19 cellular contexts compared by ENCODE assay signal in the genomic region with DNA sequence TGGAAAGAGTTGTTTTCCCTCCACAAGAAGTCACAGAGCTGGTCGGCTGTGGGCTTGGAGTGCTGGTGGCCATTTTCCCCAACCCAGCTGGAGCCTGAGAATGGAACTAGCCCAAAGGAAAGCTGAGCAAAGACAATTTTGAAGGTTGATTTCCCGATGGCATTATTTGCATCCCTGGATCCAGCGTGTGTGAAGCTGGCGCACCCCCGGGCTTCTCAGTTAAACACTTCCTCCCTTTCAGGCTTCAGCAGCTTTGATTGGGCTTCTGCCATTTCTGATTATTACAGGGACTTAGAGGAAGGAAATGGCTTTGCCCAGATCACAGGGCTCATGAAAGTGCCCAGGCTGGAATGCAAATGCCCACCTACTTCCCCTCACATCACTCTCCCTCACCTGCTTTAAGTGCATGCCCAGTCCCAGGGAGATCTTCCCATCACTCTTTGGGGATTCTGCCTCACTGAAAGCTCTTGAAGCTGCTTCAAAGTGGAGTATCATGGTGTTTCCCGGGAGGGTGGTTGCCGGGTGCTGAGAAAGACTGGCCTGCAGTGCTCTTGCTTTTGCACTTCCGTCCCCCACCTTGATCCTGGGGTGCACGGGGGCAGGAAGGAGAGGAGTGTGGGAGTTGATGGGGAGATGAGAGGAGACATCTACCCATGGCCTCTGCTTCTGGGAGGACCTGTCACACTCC. TPM values are rescaled to one million over a fixed set of nuclear protein-coding genes. Genes with fewer than 3 reads are reported as not detected.
DNase-seq lines count a peak whose midpoint lies in the region; ATAC-seq and TF ChIP-seq lines count a peak whose summit lies in the region.
"Had no signal": no experiment of that assay in that cellular context is flagged by ENCODE, and none has a peak within 500 bp of the region (broad histone marks: within the 10 kb centered on the region; RNA-seq: fewer than 3 reads in every experiment).

No MANE protein-coding gene starts in this region.

- TF ChIP-seq CTCF in dorsolateral prefrontal cortex (IDR thresholded peaks at IDR 0.05 in 54 of 56, conservative IDR thresholded peaks at IDR 0.05 in 2 of 56; ENCODE audit: low read depth in 1 of 56, partially characterized antibody in 56 of 56) = no peak
- TF ChIP-seq CTCF in RWPE1 (conservative IDR thresholded peaks at IDR 0.05; ENCODE audit: low read depth) = no peak

- POLR2A ChIA-PET in RWPE1 (lab: Yijun Ruan, JAX; ENCODE audit: low non-redundant PET) = no interaction called here

- no peaks in the 10 kb centered on the region for H3K27me3 ChIP-seq in dorsolateral prefrontal cortex

- ATAC-seq in GM21381 (IDR thresholded peaks at IDR 0.05; ENCODE audit: unreplicated experiment) (no peak), GM18868 (IDR thresholded peaks at IDR 0.05; ENCODE audit: unreplicated experiment) (no peak)

- intact Hi-C loops in dorsolateral prefrontal cortex (cut with DNase I) = no loop called here

- DNase-seq in activated CD8-positive, alpha-beta memory T cell treated with anti-CD3 and anti-CD28 coated beads for 24 hours = peak; percentile 7
- DNase-seq in activated CD8-positive, alpha-beta memory T cell treated with anti-CD3 and anti-CD28 coated beads, Interleukin-2, amount 50 U/mL, for 48 hours = no peak
- DNase-seq in dorsolateral prefrontal cortex (peak in 1 of 10 donors; percentile 3), mesenteric fat pad (ENCODE audit: low spot score) (peak; percentile 53), RWPE1 (ENCODE audit: low spot score) (no peak)
- DNase-seq: 8988T; CD8-positive, alpha-beta memory T cell; DMS79 treated with DMSO at 0.1 percent for 48 hours; GOT3; NCI-H1417; NCI-H2029; NCI-H2171; NCI-H748 treated with DMSO at 0.1 percent for 48 hours; OCI-M1 had no signal

- H3K4me3 ChIP-seq in dorsolateral prefrontal cortex = no peak overlapping the region

- CTCF ChIA-PET in RWPE1 (lab: Yijun Ruan, JAX) = no interaction called here

- H3K27ac ChIP-seq in dorsolateral prefrontal cortex (peak overlapping the region; percentile 71 to 100 (median 98)), temporal lobe (ENCODE audit: low read depth, low read length) (peak overlapping the region; percentile 99), RWPE1 (no peak overlapping the region)

RNA-seq across cellular contexts. Expression of a gene that starts 28.2 kb away (rescaled TPM):
- total RNA-seq in dorsolateral prefrontal cortex (100 to 1,000 TPM in 74 of 120 experiments, 10 to 100 TPM in 46; 79.3 to 168 (median 106) TPM), mesenteric fat pad (1.8 TPM), temporal lobe (31.0 TPM)
- total RNA-seq: CD8-positive, alpha-beta memory T cell; G401; NCI-H460 had no signal

Comparison
In these comparisons a context has a peak if more than half of its experiments do, and no peak if none do; other contexts are left out.
1. DNase-seq: peak in activated CD8-positive, alpha-beta memory T cell treated with anti-CD3 and anti-CD28 coated beads for 24 hours (single experiment) and mesenteric fat pad (single experiment); none in activated CD8-positive, alpha-beta memory T cell treated with anti-CD3 and anti-CD28 coated beads, Interleukin-2, amount 50 U/mL, for 48 hours (single experiment) and RWPE1 (single experiment).
2. RNA of a gene that starts 28.2 kb away (total RNA-seq): 79.3 to 168 TPM in dorsolateral prefrontal cortex and 31.0 TPM in temporal lobe (single experiment); 1.8 TPM in mesenteric fat pad (single experiment); every median in the first group is over 10 times any median in the second.